ENCODE assay signal across 8 cellular contexts in the genomic region with DNA sequence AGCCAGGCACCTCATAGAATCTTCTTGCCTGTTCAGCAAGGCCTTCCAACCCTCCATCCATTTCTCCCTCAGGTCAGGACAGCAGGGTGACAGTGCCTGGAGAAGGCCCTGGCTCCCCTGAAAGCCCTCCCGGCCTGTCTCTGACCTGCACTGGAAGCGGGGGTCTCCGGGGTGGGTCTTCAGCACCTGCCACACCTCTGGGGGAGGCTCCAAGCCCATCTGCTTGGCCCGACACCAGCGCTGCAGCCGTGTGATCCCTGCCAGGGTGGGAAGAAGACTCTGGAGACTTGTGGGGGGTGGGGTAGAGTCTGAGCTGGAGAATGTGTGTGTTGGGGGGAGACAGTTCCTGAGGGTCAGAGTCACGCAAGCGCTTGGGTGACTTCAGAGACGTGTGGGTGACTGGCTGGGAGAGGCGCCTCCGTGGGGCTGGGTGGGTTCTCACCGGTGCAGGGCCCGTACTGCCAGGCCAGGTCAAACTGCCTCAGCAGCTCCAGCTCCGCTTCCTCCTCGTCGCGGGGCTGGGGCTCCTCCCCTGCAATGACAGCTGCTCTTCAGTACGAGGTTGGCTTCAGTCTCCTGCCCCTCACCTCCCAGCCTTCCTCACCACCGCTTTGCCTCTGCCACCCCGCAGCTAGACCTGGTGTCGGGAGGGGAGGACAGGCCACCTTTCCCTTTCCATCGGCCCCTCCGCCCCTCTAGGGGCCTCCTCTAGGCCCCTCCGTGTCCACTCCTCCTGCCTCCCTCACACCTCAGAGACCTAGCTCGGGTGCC.
A peak's percentile ranks its signal among the peaks of the same experiment; 100 is the strongest.
DNase-seq lines count a peak whose midpoint lies in the region; ATAC-seq lines count a peak whose summit lies in the region.

No MANE protein-coding gene starts in this region.

- H3K4me1 ChIP-seq in iPS-20b (ENCODE audit: insufficient read depth, low read length): peaks cover 13% of the 10 kb centered on the region; the same call in 1 of the 2 replicates

- no peaks in the 10 kb centered on the region for H3K9me3 ChIP-seq in iPS-20b (ENCODE audit: insufficient read depth, low read depth, low read length)

- H3K36me3 ChIP-seq in iPS-20b (ENCODE audit: insufficient read depth, low read depth, low read length): no peaks in the 10 kb centered on the region

- no peaks in the 10 kb centered on the region; the same call in 1 of the 2 replicates for H3K27me3 ChIP-seq in iPS-20b (ENCODE audit: insufficient read depth, low read length)

- H3K27ac ChIP-seq in angular gyrus (ENCODE audit: low read depth, low read length): peak overlapping the region; percentile 98
- H3K27ac ChIP-seq in iPS-20b (ENCODE audit: low read length): peak overlapping the region; percentile 80

- H3K9ac ChIP-seq in iPS-20b (ENCODE audit: low read depth, low read length): peak overlapping the region; percentile 79; the same call in 1 of the 2 replicates

- ATAC-seq in HG02588 (IDR thresholded peaks at IDR 0.05; ENCODE audit: unreplicated experiment): peak; percentile 8

- peak overlapping the region; percentile 85 for H3K4me3 ChIP-seq in iPS-20b (ENCODE audit: low read length)

- DNase-seq in NCI-H2171 treated with DMSO at 0.1 percent for 48 hours (lab: John Stamatoyannopoulos, UW): peak; percentile 57
- DNase-seq in NCI-H2171 (lab: John Stamatoyannopoulos, UW): no peak
- DNase-seq in NCI-H526 (lab: John Stamatoyannopoulos, UW): peak; percentile 80 to 90
- DNase-seq in stimulated activated naive CD4-positive, alpha-beta T cell treated with Interleukin-2 at 50 U/mL for 16 hours (lab: John Stamatoyannopoulos, UW): peak; percentile 67
- DNase-seq in NCI-H1694 (lab: John Stamatoyannopoulos, UW): no peak

Comparison
In these comparisons a context has a peak if more than half of its experiments do, and no peak if none do; other contexts are left out.
1. DNase-seq: peak in NCI-H2171 treated with DMSO at 0.1 percent for 48 hours (single experiment), NCI-H526 (2 of 2) and stimulated activated naive CD4-positive, alpha-beta T cell treated with Interleukin-2 at 50 U/mL for 16 hours (single experiment); none in NCI-H2171 (single experiment) and NCI-H1694 (single experiment).